In the genomic region with DNA sequence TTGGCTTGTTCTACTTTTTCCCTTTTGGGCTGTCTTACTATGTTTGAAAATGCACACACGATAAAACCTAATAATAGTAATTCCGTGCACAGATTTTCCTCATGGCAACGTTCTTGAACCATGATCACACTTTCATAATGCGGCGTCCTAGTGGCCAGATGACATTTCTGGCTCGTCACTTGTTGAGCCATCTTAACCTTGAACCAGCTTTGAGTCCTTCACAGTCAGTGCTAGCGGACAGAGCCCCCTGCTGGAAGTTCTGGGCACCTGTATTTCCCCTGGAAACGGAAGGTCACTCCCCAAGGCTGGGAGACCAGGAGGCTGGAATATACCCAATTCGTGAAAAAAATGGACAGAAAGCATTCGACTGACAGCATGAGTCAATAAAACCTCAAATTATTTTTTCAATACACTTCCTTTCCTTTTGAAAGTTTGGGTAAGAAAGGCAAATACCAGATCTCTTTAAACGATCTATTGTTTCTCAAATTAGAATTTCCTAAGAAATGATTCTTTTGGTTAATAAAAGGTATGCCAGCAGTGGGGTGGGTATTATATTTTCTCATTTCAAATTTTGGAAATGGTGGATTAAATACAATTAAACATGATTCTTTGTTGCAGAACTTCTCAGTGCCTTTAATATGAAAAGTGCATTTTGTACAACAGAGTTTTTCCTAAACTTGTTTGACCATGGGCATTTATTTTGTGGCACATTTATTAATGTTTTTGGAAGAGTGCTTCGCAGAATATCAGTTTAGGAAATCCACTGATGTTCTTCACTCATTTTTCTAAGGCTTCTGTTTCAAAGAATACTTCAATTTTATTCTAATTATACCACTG, we compare ENCODE assay signal across 8 cellular contexts.
DNase-seq lines count a peak whose midpoint lies in the region; ATAC-seq and TF ChIP-seq lines count a peak whose summit lies in the region.

No MANE protein-coding gene starts in this region.

- TF ChIP-seq CTCF in NB4 (IDR thresholded peaks at IDR 0.05; ENCODE audit: low read depth, low read length) = peak; percentile 93

- no peak for TF ChIP-seq POLR2A in NB4 (IDR thresholded peaks at IDR 0.05; ENCODE audit: extremely low read depth, insufficient read length)

- peak; percentile 10 for DNase-seq in NCI-H2107 treated with DMSO at 0.1 percent for 48 hours (lab: John Stamatoyannopoulos, UW; ENCODE audit: unreplicated experiment)
- DNase-seq in NCI-H2107 (lab: John Stamatoyannopoulos, UW) = no peak
- peak; percentile 85 for DNase-seq in NB4 (ENCODE audit: low read depth)
- DNase-seq in T-helper 9 cell = peak; percentile 32
- peak; percentile 70 for DNase-seq in astrocyte of the hippocampus (ENCODE audit: low read depth, low spot score)
- peak; percentile 51 for DNase-seq in iPS DF 4.7 (ENCODE audit: extremely low read depth, low spot score)
- DNase-seq in stimulated activated CD4-positive, alpha-beta T cell treated with anti-CD3 and anti-CD28 coated beads, Interleukin-12 subunit alpha, Interleukin-12 subunit beta, amount 100 ng/mL, for 48 hours (ENCODE audit: low read depth in 2 of 3, low spot score in 1 of 3) = peak; percentile 29 to 48 (median 30)

- H3K4me3 ChIP-seq in NB4 (ENCODE audit: low read depth, low read length) = no peak overlapping the region

- ATAC-seq in HG02623 (IDR thresholded peaks at IDR 0.05; ENCODE audit: unreplicated experiment) = peak; percentile 97
